ENCODE assay signal across 9 cellular contexts in the genomic region with DNA sequence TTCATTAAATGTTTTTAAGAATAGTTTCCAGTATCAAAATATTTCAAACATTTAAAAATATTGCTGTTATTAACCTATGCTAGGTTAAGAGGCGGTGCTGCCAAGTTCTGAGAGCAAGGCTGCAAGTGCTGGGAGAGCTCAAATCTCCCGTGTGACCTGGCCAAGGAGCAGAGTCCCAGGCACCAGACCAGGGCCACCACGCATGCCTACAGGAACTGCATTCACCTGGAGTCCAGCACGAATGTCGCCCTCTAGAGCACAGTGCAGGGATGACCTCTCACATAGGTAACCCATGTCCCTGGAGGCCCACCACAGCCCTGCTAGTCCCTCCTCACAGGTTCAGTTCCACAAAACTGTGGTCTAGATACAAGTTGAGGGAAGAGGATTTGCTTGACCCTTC.
A peak's percentile ranks its signal among the peaks of the same experiment; 100 is the strongest.
DNase-seq lines count a peak whose midpoint lies in the region; ATAC-seq and TF ChIP-seq lines count a peak whose summit lies in the region.
"Had no signal": no experiment of that assay in that cellular context is flagged by ENCODE, and none has a peak within 500 bp of the region (broad histone marks: within the 10 kb centered on the region; RNA-seq: fewer than 3 reads in every experiment).

No MANE protein-coding gene starts in this region.

- no peaks in the 10 kb centered on the region for H3K9me2 ChIP-seq in GM23248 (ENCODE audit: insufficient read depth)

- H3K4me1 Mint-ChIP-seq in activated T-cell treated with anti-CD3 and anti-CD28 coated beads, Interleukin-2, amount 50 U/mL, for 24 hours (ENCODE audit: low read depth): peaks cover 11% of the 10 kb centered on the region
- peaks cover 15% of the 10 kb centered on the region for H3K4me1 Mint-ChIP-seq in chondrocyte (ENCODE audit: low read depth)

- ATAC-seq in GM21528 (IDR thresholded peaks at IDR 0.05; ENCODE audit: low FRiP score, unreplicated experiment): peak; percentile 78

- no peak overlapping the region for H3K27ac ChIP-seq in GM23248

- no peak overlapping the region for H3K9ac ChIP-seq in GM23248

- in situ Hi-C loops in GM23248 (cut with MboI): no loop called here

- no peaks in the 10 kb centered on the region for H3K9me3 ChIP-seq in GM23248 (ENCODE audit: low read depth)

- no peaks in the 10 kb centered on the region for H3K79me2 ChIP-seq in GM23248 (ENCODE audit: insufficient read depth)

- peak; percentile 57 for TF ChIP-seq CTCF in chondrocyte (IDR thresholded peaks at IDR 0.05)

- no peak overlapping the region for H3K4me3 Mint-ChIP-seq in activated T-cell treated with anti-CD3 and anti-CD28 coated beads, Interleukin-2, amount 50 U/mL, for 24 hours
- H3K4me3 Mint-ChIP-seq in chondrocyte (ENCODE audit: unreplicated experiment): no peak overlapping the region
- H3K4me3 Mint-ChIP-seq: activated naive CD8-positive, alpha-beta T cell had no signal

- no peaks in the 10 kb centered on the region for H3K36me3 ChIP-seq in GM23248 (ENCODE audit: low read depth)

- no peaks in the 10 kb centered on the region for H3K27me3 ChIP-seq in GM23248 (replicated peaks; ENCODE audit: insufficient read depth)

- H2AFZ ChIP-seq in GM23248: no peak overlapping the region

- H3K27ac Mint-ChIP-seq in activated T-cell treated with anti-CD3 and anti-CD28 coated beads, Interleukin-2, amount 50 U/mL, for 24 hours: no peak overlapping the region
- no peak overlapping the region for H3K27ac Mint-ChIP-seq in chondrocyte (ENCODE audit: unreplicated experiment)
- H3K27ac Mint-ChIP-seq: activated naive CD8-positive, alpha-beta T cell had no signal

- H3K4me3 ChIP-seq in GM23248: no peak overlapping the region

- 49% methylated on average over 5 of the region's 5 CpGs for WGBS in GM23248 (ENCODE audit: low coverage in 1 of 2, low lambda C conversion rate in 2 of 2, missing lambda C conversion rate in 2 of 2), 2 experiments

- H3K9me3 Mint-ChIP-seq in activated T-cell treated with anti-CD3 and anti-CD28 coated beads, Interleukin-2, amount 50 U/mL, for 24 hours: peaks cover 7% of the 10 kb centered on the region
- H3K9me3 Mint-ChIP-seq in chondrocyte (ENCODE audit: low read depth): peaks cover 17% of the 10 kb centered on the region

- peaks cover 6% of the 10 kb centered on the region for H3K27me3 Mint-ChIP-seq in activated T-cell treated with anti-CD3 and anti-CD28 coated beads, Interleukin-2, amount 50 U/mL, for 24 hours
- no peaks in the 10 kb centered on the region for H3K27me3 Mint-ChIP-seq in chondrocyte (ENCODE audit: low read depth)
- H3K27me3 Mint-ChIP-seq: activated naive CD8-positive, alpha-beta T cell had no signal

- no peaks in the 10 kb centered on the region for H3K4me1 ChIP-seq in GM23248 (ENCODE audit: insufficient read depth)

- H4K20me1 ChIP-seq in GM23248 (ENCODE audit: insufficient read depth): no peaks in the 10 kb centered on the region

- no peaks in the 10 kb centered on the region for H3K36me3 Mint-ChIP-seq in activated T-cell treated with anti-CD3 and anti-CD28 coated beads, Interleukin-2, amount 50 U/mL, for 24 hours (ENCODE audit: low read depth)
- H3K36me3 Mint-ChIP-seq in chondrocyte (ENCODE audit: low read depth): peaks cover 2% of the 10 kb centered on the region
- H3K36me3 Mint-ChIP-seq: activated naive CD8-positive, alpha-beta T cell had no signal

- no peak overlapping the region for H3K4me2 ChIP-seq in GM23248 (ENCODE audit: unreplicated experiment)

- no peaks in the 10 kb centered on the region for H3F3A ChIP-seq in GM23248 (ENCODE audit: insufficient read depth)

- DNase-seq in activated T-cell treated with anti-CD3 and anti-CD28 coated beads for 48 hours (ENCODE audit: low read depth): peak; percentile 17
- no peak for DNase-seq in activated T-cell treated with anti-CD3 and anti-CD28 coated beads, Interleukin-2, amount 50 U/mL, for 24 hours
- DNase-seq in HuH-7 (ENCODE audit: low spot score): peak; percentile 53
- no peak for DNase-seq in chondrocyte (ENCODE audit: low spot score)
- DNase-seq in GM23248: no peak
- no peak for DNase-seq in OCI-M2 (lab: John Stamatoyannopoulos, UW; ENCODE audit: unreplicated experiment)
- no peak for DNase-seq in AG08395 (ENCODE audit: low spot score)

Comparison
In these comparisons a context has a peak if more than half of its experiments do, and no peak if none do; other contexts are left out.
1. DNase-seq: peak in activated T-cell treated with anti-CD3 and anti-CD28 coated beads for 48 hours (single experiment) and HuH-7 (single experiment); none in activated T-cell treated with anti-CD3 and anti-CD28 coated beads, Interleukin-2, amount 50 U/mL, for 24 hours (single experiment), chondrocyte (single experiment), GM23248 (single experiment), OCI-M2 (single experiment) and AG08395 (single experiment).